Comparison of ENCODE assay signal across 9 cellular contexts in genomic region chr1:87044840-87045239, GRCh38.
A peak's percentile ranks its signal among the peaks of the same experiment; 100 is the strongest.
DNase-seq lines count a peak whose midpoint lies in the region; ATAC-seq, FAIRE-seq and TF ChIP-seq lines count a peak whose summit lies in the region.
"Had no signal": no experiment of that assay in that cellular context is flagged by ENCODE, and none has a peak within 500 bp of the region (broad histone marks: within the 10 kb centered on the region; RNA-seq: fewer than 3 reads in every experiment).

No MANE protein-coding gene starts in this region.

- POLR2A ChIA-PET in K562 (lab: Yijun Ruan, JAX) = interaction anchor here (0.7 to 3.1 kb wide), 3 partner anchors 11 to 291 kb away, joined by 3 to 13 read pairs (median 3); no protein-coding TSS in a partner anchor

- H3K27me3 ChIP-seq in K562 (ENCODE audit: control insufficient read depth in 2 of 2, insufficient read depth in 2 of 2, low read length in 2 of 2) (no peaks in the 10 kb centered on the region), neural progenitor cell (no peaks in the 10 kb centered on the region)
- H3K27me3 ChIP-seq: neutrophil had no signal

- TF ChIP-seq POLR2A in K562 (conservative IDR thresholded peaks at IDR 0.05) = no peak

- BruUV-seq in K562 (replicated peaks; lab: Mats Ljungman, UMichigan) = no TSS peak

- H3K9me1 ChIP-seq in K562 (ENCODE audit: control insufficient read depth, insufficient read depth, low read length) = no peaks in the 10 kb centered on the region

- H3K4me1 ChIP-seq in K562 (replicated peaks in 1 of 2; ENCODE audit: control insufficient read depth in 2 of 2, insufficient read depth in 2 of 2, low read length in 2 of 2) = no peaks in the 10 kb centered on the region
- no peaks in the 10 kb centered on the region for H3K4me1 ChIP-seq in neural progenitor cell

- peaks cover 11% of the 10 kb centered on the region for H3K36me3 Mint-ChIP-seq in neural progenitor cell

- FAIRE-seq in K562 (lab: Jason Lieb, UNC) (peak; percentile 23), D721Med (lab: Jason Lieb, UNC) (no peak)

- no peak overlapping the region for H3K9ac ChIP-seq in K562 (ENCODE audit: insufficient read depth in 1 of 2, low read depth in 2 of 2, low read length in 2 of 2)
- no peak overlapping the region for H3K9ac ChIP-seq in neural progenitor cell

- no peak for DNase-seq in K562 (ENCODE audit: extremely low read depth in 1 of 4, low spot score in 3 of 4)
- DNase-seq in neural progenitor cell (ENCODE audit: low spot score) = no peak
- DNase-seq in D721Med (ENCODE audit: insufficient read length, low spot score) = no peak
- DNase-seq: NCI-H2171 treated with DMSO at 0.1 percent for 48 hours had no signal

- H3K79me2 ChIP-seq in K562 (ENCODE audit: control insufficient read depth, insufficient read depth, low read length) (peaks cover 69% of the 10 kb centered on the region), neural progenitor cell (ENCODE audit: low read depth) (peaks cover 77% of the 10 kb centered on the region)

- no peak overlapping the region for H3K4me3 Mint-ChIP-seq in neural progenitor cell

- peak; percentile 61 for ATAC-seq in GM18511 (IDR thresholded peaks at IDR 0.05; ENCODE audit: unreplicated experiment)
- ATAC-seq in GM21515 (IDR thresholded peaks at IDR 0.05; ENCODE audit: unreplicated experiment) = peak; percentile 41
- ATAC-seq in HG03469 (IDR thresholded peaks at IDR 0.05; ENCODE audit: unreplicated experiment) = peak; percentile 63
- ATAC-seq in K562 = no peak
- ATAC-seq in HG03097 (IDR thresholded peaks at IDR 0.05; ENCODE audit: low FRiP score, unreplicated experiment) = no peak

- intact Hi-C loops in K562 (cut with micrococcal nuclease) = no loop called here

- no peak overlapping the region for H3K27ac ChIP-seq in K562 (ENCODE audit: extremely low read depth, low read depth, low read length)
- H3K27ac ChIP-seq in neural progenitor cell = no peak overlapping the region
- H3K27ac ChIP-seq: neutrophil had no signal

- no peak for TF ChIP-seq RAD21 in K562 (CRISPR knock-in tag; conservative IDR thresholded peaks at IDR 0.05 in 1 of 2, IDR thresholded peaks at IDR 0.05 in 1 of 2)

- no peaks in the 10 kb centered on the region for H3F3A ChIP-seq in neural progenitor cell (ENCODE audit: low read depth)

- no peaks in the 10 kb centered on the region for H3K27me3 Mint-ChIP-seq in neural progenitor cell (ENCODE audit: insufficient read depth, low read depth)

- H3K9me3 ChIP-seq in K562 (replicated peaks; ENCODE audit: control insufficient read depth, insufficient read depth, low read depth, low read length) = no peaks in the 10 kb centered on the region
- peaks cover 8% of the 10 kb centered on the region for H3K9me3 ChIP-seq in neural progenitor cell (ENCODE audit: low read depth)
- H3K9me3 ChIP-seq: neutrophil had no signal

- H3K4me1 Mint-ChIP-seq in neural progenitor cell = no peaks in the 10 kb centered on the region

- WGBS in K562 (ENCODE audit: insufficient coverage, low coverage, missing lambda C conversion rate) = 87% methylated on average over 5 of the region's 5 CpGs

- no peak overlapping the region for H3K27ac Mint-ChIP-seq in neural progenitor cell

- peaks cover 16% of the 10 kb centered on the region for H3K9me3 Mint-ChIP-seq in neural progenitor cell

- no peak for TF ChIP-seq CTCF in K562 (IDR thresholded peaks at IDR 0.05 in 2 of 3, conservative IDR thresholded peaks at IDR 0.05 in 1 of 3; ENCODE audit: insufficient read depth in 2 of 3, low read depth in 1 of 3, low read length in 3 of 3)
- no peak for TF ChIP-seq CTCF in neural progenitor cell (IDR thresholded peaks at IDR 0.05)
- TF ChIP-seq CTCF in D721Med (IDR thresholded peaks at IDR 0.05; ENCODE audit: insufficient read depth, missing control alignments) = no peak

- H3K36me3 ChIP-seq in K562 (ENCODE audit: control insufficient read depth, insufficient read depth, low read length) (no peaks in the 10 kb centered on the region), neural progenitor cell (peaks cover 15% of the 10 kb centered on the region)
- H3K36me3 ChIP-seq: neutrophil had no signal

- H3K4me2 ChIP-seq in K562 (ENCODE audit: insufficient read depth, low read length) = no peak overlapping the region
- H3K4me2 ChIP-seq in neural progenitor cell = no peak overlapping the region

- no peaks in the 10 kb centered on the region for H4K20me1 ChIP-seq in K562 (replicated peaks; ENCODE audit: control insufficient read depth, insufficient read depth, low read length)
- H4K20me1 ChIP-seq in neural progenitor cell (ENCODE audit: low read depth) = no peaks in the 10 kb centered on the region

- in situ Hi-C loops in K562 (cut with MboI) = no loop called here

- no peak for TF ChIP-seq EP300 in K562 (IDR thresholded peaks at IDR 0.05; ENCODE audit: low read length)

- CTCF ChIA-PET in K562 (lab: Yijun Ruan, JAX; ENCODE audit: low intra/inter-chr PET ratio) = no interaction called here

- H3K4me3 ChIP-seq in K562 (no peak overlapping the region), neural progenitor cell (no peak overlapping the region)

- no peak overlapping the region for H2AFZ ChIP-seq in K562 (ENCODE audit: low read depth, low read length)
- H2AFZ ChIP-seq in neural progenitor cell (replicated peaks) = no peak overlapping the region

TF ChIP-seq in K562, 482 proteins besides CTCF, POLR2A, EP300 and RAD21:
- TF ChIP-seq, protein P1, sequence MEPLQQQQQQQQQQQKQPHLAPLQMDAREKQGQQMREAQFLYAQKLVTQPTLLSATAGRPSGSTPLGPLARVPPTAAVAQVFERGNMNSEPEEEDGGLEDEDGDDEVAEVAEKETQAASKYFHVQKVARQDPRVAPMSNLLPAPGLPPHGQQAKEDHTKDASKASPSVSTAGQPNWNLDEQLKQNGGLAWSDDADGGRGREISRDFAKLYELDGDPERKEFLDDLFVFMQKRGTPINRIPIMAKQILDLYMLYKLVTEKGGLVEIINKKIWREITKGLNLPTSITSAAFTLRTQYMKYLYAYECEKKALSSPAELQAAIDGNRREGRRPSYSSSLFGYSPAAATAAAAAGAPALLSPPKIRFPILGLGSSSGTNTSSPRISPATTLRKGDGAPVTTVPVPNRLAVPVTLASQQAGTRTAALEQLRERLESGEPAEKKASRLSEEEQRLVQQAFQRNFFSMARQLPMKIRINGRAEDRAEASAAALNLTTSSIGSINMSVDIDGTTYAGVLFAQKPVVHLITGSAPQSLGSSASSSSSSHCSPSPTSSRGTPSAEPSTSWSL (CRISPR knock-in tag; IDR thresholded peaks at IDR 0.05; ENCODE audit: borderline replicate concordance) = no peak
- TF ChIP-seq ATF7 (IDR thresholded peaks at IDR 0.05) (peak; percentile 32; the same call in 1 of the 2 replicates), ZNF444 (CRISPR knock-in tag; IDR thresholded peaks at IDR 0.05) (no peak)

Comparison
In these comparisons a context has a peak if more than half of its experiments do, and no peak if none do; other contexts are left out.
1. ATAC-seq: peak in GM18511 (single experiment), GM21515 (single experiment) and HG03469 (single experiment); none in K562 (single experiment) and HG03097 (single experiment).